In genomic region chr15:30103941-30104507, GRCh38 we compare ENCODE assay signal across 11 cellular contexts. TPM values are rescaled to one million over a fixed set of nuclear protein-coding genes. Genes with fewer than 3 reads are reported as not detected.
DNase-seq lines count a peak whose midpoint lies in the region; ATAC-seq, FAIRE-seq and TF ChIP-seq lines count a peak whose summit lies in the region.
"Not testable (repeated sequence)": the region's sequence is repeated elsewhere in the genome, so short reads cannot be mapped to it uniquely, and the experiment has no call there.
"Had no signal": no experiment of that assay in that cellular context is flagged by ENCODE, and none has a peak within 500 bp of the region (broad histone marks: within the 10 kb centered on the region; RNA-seq: fewer than 3 reads in every experiment).

No MANE protein-coding gene starts in this region.

- H3K27ac Mint-ChIP-seq in T-cell = not testable (repeated sequence)

- TF ChIP-seq EP300 in A549 (IDR thresholded peaks at IDR 0.05) = not testable (repeated sequence)

- H2AFZ ChIP-seq in trophoblast cell (ENCODE audit: insufficient read depth, low read length, poor library complexity) = not testable (repeated sequence)

- not testable (repeated sequence) for H3K4me1 ChIP-seq in A549; HAP-1; right cardiac atrium (ENCODE audit: control insufficient read depth, insufficient read depth, low read length); lung (ENCODE audit: control insufficient read depth in 2 of 2, insufficient read depth in 2 of 2, low read length in 2 of 2); trophoblast cell (ENCODE audit: control insufficient read depth in 1 of 2, insufficient read depth in 2 of 2, low read length in 2 of 2)

- not testable (repeated sequence) for H3K36me3 Mint-ChIP-seq in T-cell

- not testable (repeated sequence) for H2BK5ac ChIP-seq in trophoblast cell (ENCODE audit: low read depth, low read length, poor library complexity)

- POLR2A ChIA-PET in A549 (lab: Yijun Ruan, JAX); T-cell (lab: Charles Lee): not testable (repeated sequence)

- H3K4me3 Mint-ChIP-seq in T-cell = not testable (repeated sequence)

- CTCF ChIA-PET in A549 (lab: Yijun Ruan, JAX); T-cell (lab: Charles Lee): not testable (repeated sequence)

- not testable (repeated sequence) for H3K23ac ChIP-seq in trophoblast cell (ENCODE audit: low read length)

- H3K4ac ChIP-seq in trophoblast cell (ENCODE audit: low read depth, low read length) = not testable (repeated sequence)

- not testable (repeated sequence) for H3K18ac ChIP-seq in trophoblast cell (ENCODE audit: low read length)

- FAIRE-seq in A549 (lab: Jason Lieb, UNC) = not testable (repeated sequence)

- H3K4me3 ChIP-seq in A549 = peak overlapping the region; percentile 65
- H3K4me3 ChIP-seq in HAP-1 = peak overlapping the region; percentile 22
- H3K4me3 ChIP-seq in astrocyte of the cerebellum (ENCODE audit: low read depth, low read length) = peak overlapping the region; percentile 34
- H3K4me3 ChIP-seq in epithelial cell of proximal tubule (ENCODE audit: low read depth, low read length) = peak overlapping the region; percentile 49
- peak overlapping the region; percentile 42 for H3K4me3 ChIP-seq in right cardiac atrium (ENCODE audit: low read length)
- H3K4me3 ChIP-seq in lung = not testable (repeated sequence)
- peak overlapping the region; percentile 68 for H3K4me3 ChIP-seq in trophoblast cell (ENCODE audit: low read depth, low read length)

- not testable (repeated sequence) for H3K14ac ChIP-seq in trophoblast cell (ENCODE audit: low read length)

- H3K79me2 ChIP-seq in trophoblast cell (ENCODE audit: control insufficient read depth, insufficient read depth, low read length, poor library complexity) = not testable (repeated sequence)

- WGBS in A549 (ENCODE audit: missing lambda C conversion rate) = 0% methylated on average over 7 of the region's 42 CpGs
- WGBS in right cardiac atrium = 3% methylated on average over 22 of the region's 42 CpGs
- 0 to 10% methylated on average over 9 to 11 of the region's 42 CpGs for WGBS in lung, 2 donors
- WGBS in trophoblast cell (ENCODE audit: extremely low coverage, insufficient coverage, insufficient read length) = no CpG with 5 or more reads among the region's 42 CpGs

- H3K27ac ChIP-seq in A549 = peak overlapping the region; percentile 73 to 75
- not testable (repeated sequence) for H3K27ac ChIP-seq in right cardiac atrium (ENCODE audit: low read length); lung (ENCODE audit: low read depth in 1 of 2, low read length in 1 of 2); trophoblast cell (ENCODE audit: low read depth, low read length)

- H3K36me3 ChIP-seq in HAP-1 (replicated peaks); lung (ENCODE audit: control insufficient read depth in 2 of 2, insufficient read depth in 2 of 2, low read length in 2 of 2); trophoblast cell (ENCODE audit: control insufficient read depth in 1 of 2, insufficient read depth in 2 of 2, low read length in 2 of 2): not testable (repeated sequence)

- not testable (repeated sequence) for TF ChIP-seq RAD21 in A549 (conservative IDR thresholded peaks at IDR 0.05 in 1 of 2, IDR thresholded peaks at IDR 0.05 in 1 of 2)

- peak; percentile 92 to 93 for ATAC-seq in A549
- ATAC-seq in T-cell (replicated peaks in 1 of 4) = peak; percentile 37 to 61 (median 54)
- ATAC-seq in right cardiac atrium = peak; percentile 72 to 85
- ATAC-seq in lung (ENCODE audit: insufficient read depth, low FRiP score) = peak; percentile 79

- not testable (repeated sequence) for H3K4me1 Mint-ChIP-seq in T-cell

- not testable (repeated sequence) for H3K9me3 ChIP-seq in A549; HAP-1; right cardiac atrium (ENCODE audit: control insufficient read depth, low read length); lung (ENCODE audit: control insufficient read depth in 2 of 2, insufficient read depth in 1 of 2, low read length in 1 of 2); trophoblast cell (ENCODE audit: insufficient read depth, low read depth, low read length)

- in situ Hi-C loops in HAP-1 (cut with MboI; ENCODE audit: low sequenced_read_pairs); astrocyte of the cerebellum (cut with HindIII; ENCODE audit: low sequenced_read_pairs): not testable (repeated sequence)

- intact Hi-C loops in right cardiac atrium (cut with DNase I) = not testable (repeated sequence)

- not testable (repeated sequence) for DNase-seq in A549 (ENCODE audit: low read depth in 1 of 2, low spot score in 1 of 2); HAP-1 (ENCODE audit: low spot score in 2 of 2); T-cell; astrocyte of the cerebellum (ENCODE audit: low read depth); epithelial cell of proximal tubule (ENCODE audit: low read depth); lung (ENCODE audit: low spot score); trophoblast cell
- DNase-seq in right cardiac atrium = peak in 1 of 3 donors; percentile 0

- not testable (repeated sequence) for H3K27me3 Mint-ChIP-seq in T-cell

- H2BK12ac ChIP-seq in trophoblast cell (ENCODE audit: low read length) = not testable (repeated sequence)

- H3K4me2 ChIP-seq in A549 (peak overlapping the region; percentile 72), trophoblast cell (ENCODE audit: low read length) (peak overlapping the region; percentile 75)

- H4K8ac ChIP-seq in trophoblast cell (ENCODE audit: low read depth, low read length) = not testable (repeated sequence)

- not testable (repeated sequence) for TF ChIP-seq CTCF in A549 (IDR thresholded peaks at IDR 0.05); astrocyte of the cerebellum (IDR thresholded peaks at IDR 0.05; ENCODE audit: low read depth, low read length, missing control alignments); epithelial cell of proximal tubule (conservative IDR thresholded peaks at IDR 0.05; ENCODE audit: low read depth, low read length); lung (IDR thresholded peaks at IDR 0.05; ENCODE audit: control extremely low read depth, extremely low read depth)

- not testable (repeated sequence) for H3K9ac ChIP-seq in trophoblast cell (ENCODE audit: low read length)

- not testable (repeated sequence) for H4K91ac ChIP-seq in trophoblast cell (ENCODE audit: low read depth, low read length)

- not testable (repeated sequence) for TF ChIP-seq POLR2A in A549 (IDR thresholded peaks at IDR 0.05; ENCODE audit: low read length)

- H3K79me1 ChIP-seq in trophoblast cell (ENCODE audit: low read length) = not testable (repeated sequence)

- H3K27me3 ChIP-seq in HAP-1 (ENCODE audit: low read depth); right cardiac atrium (ENCODE audit: control insufficient read depth, insufficient read depth); lung (ENCODE audit: control insufficient read depth, insufficient read depth); trophoblast cell (ENCODE audit: insufficient read depth, low read length): not testable (repeated sequence)

- not testable (repeated sequence) for H2BK120ac ChIP-seq in trophoblast cell (ENCODE audit: insufficient read depth, low read length, poor library complexity)

- H4K12ac ChIP-seq in trophoblast cell (ENCODE audit: low read depth, low read length) = not testable (repeated sequence)

- not testable (repeated sequence) for H2AK5ac ChIP-seq in trophoblast cell (ENCODE audit: low read length)

- H3K9me3 Mint-ChIP-seq in T-cell = not testable (repeated sequence)

RNA-seq across cellular contexts. Expression of gene GOLGA8J, which starts 21.3 kb away (rescaled TPM):
- polyA plus RNA-seq in A549 (2011; rRNA removed) (0.09 TPM in 1 of 2 replicates, not detected in the other), A549 (2017; fragmentation: RNase III; extraction: RNeasy Plus Mini Kit Qiagen cat#74134 plus additional on column Dnase treatment) (0.07 to 0.23 TPM in 2 of 3 replicates, not detected in the other), right cardiac atrium (not detected), lung (not detected)
- polyA plus RNA-seq in A549 (2012; cell fraction: cytosol; rRNA removed) = not detected in 2 replicates
- polyA plus RNA-seq in A549 (2012; cell fraction: nucleus; rRNA removed) = not detected in 2 replicates
- polyA minus RNA-seq in A549 (2011; rRNA and poly(A)+ RNA removed) = 0.17 and 0.24 TPM in 2 replicates
- total RNA-seq in T-cell (not detected), epithelial cell of proximal tubule (not detected in 2 replicates), right cardiac atrium (under 1 TPM in 2 of 4 donors, not detected in 2; 0.28 to 0.32 TPM), lung (under 1 TPM in 1 of 2 donors, not detected in 1; 0.20 TPM)
- polyA plus RNA-seq in trophoblast cell (2013) = not detected in 2 replicates
- total RNA-seq: CD4-positive, CD25-positive, alpha-beta regulatory T cell had no signal
- polyA plus RNA-seq: CD4-positive, CD25-positive, alpha-beta regulatory T cell; keratinocyte; spleen had no signal

RNA-seq across cellular contexts. Expression of gene GOLGA8T, which starts 30.8 kb away (rescaled TPM):
- polyA plus RNA-seq in A549 (2011; rRNA removed) (1.4 and 1.8 TPM in 2 replicates), A549 (2017; fragmentation: RNase III; extraction: RNeasy Plus Mini Kit Qiagen cat#74134 plus additional on column Dnase treatment) (0.96 to 2.1 TPM (median 1.3 TPM) in 3 replicates), right cardiac atrium (0.32 TPM), lung (under 1 TPM in 1 of 2 donors, not detected in 1; 0.07 TPM)
- 0.67 and 0.74 TPM in 2 replicates for polyA plus RNA-seq in A549 (2012; cell fraction: cytosol; rRNA removed)
- polyA plus RNA-seq in A549 (2012; cell fraction: nucleus; rRNA removed) = 2.3 and 2.4 TPM in 2 replicates
- polyA minus RNA-seq in A549 (2011; rRNA and poly(A)+ RNA removed) = 1.1 and 1.2 TPM in 2 replicates
- total RNA-seq in T-cell (under 1 TPM; 0.26 to 0.82 (median 0.60) TPM), epithelial cell of proximal tubule (not detected in 2 replicates), right cardiac atrium (1 to 10 TPM in 3 of 4 donors, not detected in 1; 1.8 to 2.6 (median 1.8) TPM), lung (under 1 TPM in 1 of 2 donors, not detected in 1; 0.80 TPM)
- 0.05 TPM in 1 of 2 replicates, not detected in the other for polyA plus RNA-seq in trophoblast cell (2013)
- total RNA-seq: CD4-positive, CD25-positive, alpha-beta regulatory T cell had no signal
- polyA plus RNA-seq: CD4-positive, CD25-positive, alpha-beta regulatory T cell; keratinocyte had no signal
